ENCODE assay signal across 8 cellular contexts in the genomic region with DNA sequence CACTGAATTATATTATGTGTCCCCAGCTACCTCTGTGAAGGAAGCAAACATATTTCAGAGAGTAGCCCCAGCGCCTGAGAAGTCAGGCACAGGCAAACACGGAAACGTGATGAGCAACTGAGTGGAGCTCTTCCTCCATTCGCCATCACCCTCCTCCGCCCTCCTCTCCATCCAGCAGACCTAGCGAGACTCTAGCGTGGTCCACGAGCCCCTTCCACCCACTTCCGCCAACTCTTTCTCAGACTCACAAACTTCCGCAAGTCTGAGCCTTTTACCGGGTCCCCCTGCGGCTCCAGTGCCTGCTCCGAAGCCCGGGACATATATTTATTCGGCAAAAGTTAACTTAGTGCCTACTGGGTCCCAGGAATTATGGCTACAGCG. TPM values are rescaled to one million over a fixed set of nuclear protein-coding genes. Genes with fewer than 3 reads are reported as not detected.
A peak's percentile ranks its signal among the peaks of the same experiment; 100 is the strongest.
DNase-seq lines count a peak whose midpoint lies in the region; ATAC-seq, FAIRE-seq and TF ChIP-seq lines count a peak whose summit lies in the region.

No MANE protein-coding gene starts in this region.

- in situ Hi-C loops in GM12878 (cut with MboI): no loop called here

- TF ChIP-seq POLR2A in GM12878 (IDR thresholded peaks at IDR 0.05; ENCODE audit: low read depth, low read length) (no peak), spleen (IDR thresholded peaks at IDR 0.05) (no peak)

- DNase-seq in DMS 273 (lab: John Stamatoyannopoulos, UW; ENCODE audit: unreplicated experiment): peak; percentile 71
- peak; percentile 72 for DNase-seq in M059J (ENCODE audit: low read depth)
- peak; percentile 55 for DNase-seq in T-helper 2 cell treated with Interferon-gamma antibody and Interleukin-4, amounts not matched to agents 5 μg/mL and 100 μg/mL, for 36 hours (ENCODE audit: low spot score)
- DNase-seq in GM12878 (ENCODE audit: low read depth, low spot score): peak; percentile 12
- DNase-seq in spleen: no peak
- no peak for DNase-seq in NCI-H446 treated with DMSO at 0.1 percent for 48 hours (lab: John Stamatoyannopoulos, UW)

- H3K4me1 Mint-ChIP-seq in T-helper 2 cell treated with Interferon-gamma antibody and Interleukin-4, amounts not matched to agents 5 μg/mL and 100 μg/mL, for 36 hours (ENCODE audit: low read depth): peaks cover 39% of the 10 kb centered on the region

- CTCF ChIA-PET in GM12878 (lab: Yijun Ruan, JAX): interaction anchor here (1.0 to 7.2 kb wide), 6 partner anchors 15 to 262 kb away, joined by 3 to 49 read pairs (median 6); partner anchors contain the start of gene ZNF343

- RAD21 ChIA-PET in GM12878 (lab: Charles Lee; ENCODE audit: unreplicated experiment): interaction anchor here (1.0 kb wide), 2 partner anchors 262 to 367 kb away, joined by 4 read pairs; no protein-coding TSS in a partner anchor

- peak overlapping the region; percentile 82 for H3K4me2 ChIP-seq in GM12878 (ENCODE audit: control insufficient read depth, insufficient read depth)

- H2AFZ ChIP-seq in GM12878 (ENCODE audit: control insufficient read depth, low read depth, low read length): peak overlapping the region; percentile 18; the same call in 1 of the 2 replicates

- TF ChIP-seq EP300 in GM12878 (IDR thresholded peaks at IDR 0.05; ENCODE audit: borderline replicate concordance in 1 of 2, control insufficient read depth in 1 of 2, low read depth in 2 of 2, low read length in 2 of 2): no peak

- H3K36me3 ChIP-seq in GM12878 (ENCODE audit: control insufficient read depth in 2 of 2, insufficient read depth in 2 of 2, low read length in 1 of 2) (peaks cover 5 to 34% of the 10 kb centered on the region in 2 experiments), spleen (peaks cover 0 to 40% (median 31%) of the 10 kb centered on the region in 6 donors)

- TF ChIP-seq CTCF in GM12878 (IDR thresholded peaks at IDR 0.05 in 2 of 3, conservative IDR thresholded peaks at IDR 0.05 in 1 of 3; ENCODE audit: control insufficient read depth in 2 of 3, extremely low read depth in 1 of 3, insufficient read depth in 1 of 3, low read depth in 3 of 3, low read length in 3 of 3): no peak
- TF ChIP-seq CTCF in spleen (IDR thresholded peaks at IDR 0.05 in 8 of 11, conservative IDR thresholded peaks at IDR 0.05 in 3 of 11): no peak

- intact Hi-C loops in GM12878 (cut with micrococcal nuclease; ENCODE audit: unreplicated experiment) (loop anchor here (5.0 kb wide), 2 partner anchors 37 to 182 kb away; partner anchors contain the start of genes NOP56 and ZNF343), spleen (cut with DNase I; ENCODE audit: low total_unique reads) (no loop called here)

- no peaks in the 10 kb centered on the region for H3K27me3 Mint-ChIP-seq in T-helper 2 cell treated with Interferon-gamma antibody and Interleukin-4, amounts not matched to agents 5 μg/mL and 100 μg/mL, for 36 hours (ENCODE audit: low read depth)

- H3K9me3 ChIP-seq in GM12878 (replicated peaks; ENCODE audit: control insufficient read depth, insufficient read depth, low read length): no peaks in the 10 kb centered on the region
- no peaks in the 10 kb centered on the region for H3K9me3 ChIP-seq in iPS-18c (ENCODE audit: control insufficient read depth, insufficient read depth, low read length)
- H3K9me3 ChIP-seq in spleen: no peaks in the 10 kb centered on the region

- peak; percentile 52 for FAIRE-seq in GM12878 (lab: Jason Lieb, UNC)

- H3K4me3 ChIP-seq in GM12878 (peak overlapping the region; percentile 91), iPS-18c (ENCODE audit: insufficient read depth, low read depth, low read length) (peak overlapping the region; percentile 88), spleen (peak overlapping the region; percentile 63 to 92 (median 80))

- peak overlapping the region; percentile 99 for H3K9ac ChIP-seq in GM12878 (ENCODE audit: control insufficient read depth, insufficient read depth, low read length)

- peaks cover 52% of the 10 kb centered on the region for H3K79me2 ChIP-seq in GM12878 (ENCODE audit: control insufficient read depth, insufficient read depth, low read length)

- H3K9me3 Mint-ChIP-seq in T-helper 2 cell treated with Interferon-gamma antibody and Interleukin-4, amounts not matched to agents 5 μg/mL and 100 μg/mL, for 36 hours: no peaks in the 10 kb centered on the region

- H3K36me3 Mint-ChIP-seq in T-helper 2 cell treated with Interferon-gamma antibody and Interleukin-4, amounts not matched to agents 5 μg/mL and 100 μg/mL, for 36 hours (ENCODE audit: low read depth): peaks cover 56% of the 10 kb centered on the region

- WGBS in GM12878 (ENCODE audit: insufficient coverage, insufficient replicate concordance, low lambda C conversion rate, missing lambda C conversion rate): 2% methylated on average over 16 of the region's 16 CpGs
- whole genome bisulfite sequencing in spleen, 5 donors: 0 to 1% (median 1%) methylated on average over 16 of the region's 16 CpGs

- POLR2A ChIA-PET in GM12878 (lab: Charles Lee): interaction anchor here (0.7 to 3.0 kb wide), 8 partner anchors 10 to 262 kb away, joined by 4 to 26 read pairs (median 6); partner anchors contain the start of genes NOP56 and ZNF343

- TF ChIP-seq RAD21 in GM12878 (IDR thresholded peaks at IDR 0.05; ENCODE audit: insufficient read depth, low read depth, low read length): no peak

- ATAC-seq in GM21619 (IDR thresholded peaks at IDR 0.05; ENCODE audit: unreplicated experiment) (peak; percentile 17), GM12878 (peak; percentile 78)

- no peaks in the 10 kb centered on the region for H3K4me1 ChIP-seq in GM12878 (ENCODE audit: control insufficient read depth, insufficient read depth, low read length)
- peaks cover 9 to 47% (median 35%) of the 10 kb centered on the region in 6 donors for H3K4me1 ChIP-seq in spleen

- no peaks in the 10 kb centered on the region for H3K27me3 ChIP-seq in GM12878 (replicated peaks in 1 of 2; ENCODE audit: control insufficient read depth in 2 of 2, insufficient read depth in 2 of 2, low read length in 1 of 2)
- no peaks in the 10 kb centered on the region for H3K27me3 ChIP-seq in spleen (replicated peaks in 1 of 7)

- H4K20me1 ChIP-seq in GM12878 (ENCODE audit: control insufficient read depth, insufficient read depth): peaks cover 15% of the 10 kb centered on the region; the same call in 1 of the 2 replicates

- H3K4me3 Mint-ChIP-seq in T-helper 2 cell treated with Interferon-gamma antibody and Interleukin-4, amounts not matched to agents 5 μg/mL and 100 μg/mL, for 36 hours: peak overlapping the region; percentile 99

- H3K27ac ChIP-seq in GM12878 (ENCODE audit: control insufficient read depth, insufficient read depth) (peak overlapping the region; percentile 94), spleen (peak overlapping the region; percentile 87 to 97 (median 95))

- BruUV-seq in GM12878 (replicated peaks; lab: Mats Ljungman, UMichigan): no TSS peak

- SMC1A ChIA-PET in GM12878 (lab: Charles Lee; ENCODE audit: uncharacterized antibody, unreplicated experiment): interaction anchor here (0.7 to 2.9 kb wide), 5 partner anchors 9 to 183 kb away, joined by 3 to 10 read pairs (median 3); partner anchors contain the start of genes NOP56 and ZNF343

- peak overlapping the region; percentile 93 for H3K27ac Mint-ChIP-seq in T-helper 2 cell treated with Interferon-gamma antibody and Interleukin-4, amounts not matched to agents 5 μg/mL and 100 μg/mL, for 36 hours

TF ChIP-seq in GM12878, 131 proteins besides CTCF, POLR2A, EP300 and RAD21 (continues in another document):
- TF ChIP-seq EZH2 (IDR thresholded peaks at IDR 0.05; ENCODE audit: borderline replicate concordance, control insufficient read depth, low read depth, low read length): no peak
- 0 out of 2 replicates have a peak, but pooled peaks have one; percentile 4 for TF ChIP-seq POLR2AphosphoS5 (IDR thresholded peaks at IDR 0.05; ENCODE audit: low read length)

RNA-seq across cellular contexts. Expression of gene SNRPB, which starts 0.5 kb away (rescaled TPM):
- total RNA-seq in M059J (2014; rRNA removed; shearing (Covaris generic)): 850 and 1,048 TPM in 2 replicates
- 14.2 and 17.7 TPM in 2 replicates for total RNA-seq in GM12878 (2013; cell fraction: nucleolus; rRNA removed)
- 493 and 522 TPM in 2 replicates for total RNA-seq in GM12878 (2014; rRNA removed)
- total RNA-seq in GM12878 (2014; rRNA removed; fragmentation: Illumina TruSeq; extraction: Trizol): 247 and 263 TPM in 2 replicates
- total RNA-seq in GM12878 (2021): 429 and 437 TPM in 2 replicates
- 70.4 TPM for polyA plus RNA-seq in GM12878 (2011; ENCODE audit: low read depth)
- 181 and 303 TPM in 2 replicates for polyA plus RNA-seq in GM12878 (2011; rRNA removed)
- polyA plus RNA-seq in GM12878 (2011; cell fraction: cytosol; rRNA removed): 334 and 484 TPM in 2 replicates
- 267 and 280 TPM in 2 replicates for polyA plus RNA-seq in GM12878 (2011; cell fraction: nucleus; rRNA removed)
- 193 and 201 TPM in 2 replicates for polyA plus RNA-seq in GM12878 (2012)
- 86.2 and 193 TPM in 2 replicates for polyA plus RNA-seq in GM12878 (2014; fragmentation: Illumina TruSeq; extraction: Trizol)
- polyA plus RNA-seq in GM12878 (2014; fragmentation: Nextera tagmentation; extraction: Ambion mirVana): 100 to 1,000 TPM in 1 of 2 experiments, 10 to 100 TPM in 1; 15.0 to 108 TPM
- polyA plus RNA-seq in GM12878 (2014; rRNA removed): 593 TPM in 2 replicates
- 100 to 1,000 TPM; 555 to 571 TPM for polyA plus RNA-seq in GM12878 (2016; fragmentation: Nextera tagmentation; extraction: Ambion mirVana)
- 55.7 and 127 TPM in 2 replicates for polyA minus RNA-seq in GM12878 (2011; rRNA and poly(A)+ RNA removed)
- 42.8 and 50.0 TPM in 2 replicates for polyA minus RNA-seq in GM12878 (2011; cell fraction: cytosol; rRNA and poly(A)+ RNA removed)
- 25.0 and 36.3 TPM in 2 replicates for polyA minus RNA-seq in GM12878 (2011; cell fraction: nucleus; rRNA and poly(A)+ RNA removed)
- total RNA-seq in spleen: 100 to 1,000 TPM; 102 to 189 (median 125) TPM
- polyA plus RNA-seq in spleen: 100 to 1,000 TPM; 204 to 262 (median 237) TPM

RNA-seq across cellular contexts. Expression of gene ZNF343, which starts 38.7 kb away (rescaled TPM):
- total RNA-seq in M059J (2014; rRNA removed; shearing (Covaris generic)): 10.1 and 16.4 TPM in 2 replicates
- 21.4 and 22.1 TPM in 2 replicates for total RNA-seq in GM12878 (2013; cell fraction: nucleolus; rRNA removed)
- total RNA-seq in GM12878 (2014; rRNA removed) (8.0 and 8.2 TPM in 2 replicates), GM12878 (2014; rRNA removed; fragmentation: Illumina TruSeq; extraction: Trizol) (9.8 and 10.0 TPM in 2 replicates), GM12878 (2021) (9.4 and 10.3 TPM in 2 replicates), spleen (10 to 100 TPM in 5 of 7 donors, 1 to 10 TPM in 2; 8.4 to 16.2 (median 11.4) TPM)
- polyA plus RNA-seq in GM12878 (2011; ENCODE audit: low read depth): 5.2 TPM
- polyA plus RNA-seq in GM12878 (2011; rRNA removed) (10.9 and 11.1 TPM in 2 replicates), GM12878 (2014; fragmentation: Illumina TruSeq; extraction: Trizol) (9.9 and 17.7 TPM in 2 replicates), GM12878 (2014; fragmentation: Nextera tagmentation; extraction: Ambion mirVana) (1 to 10 TPM; 1.3 to 3.3 TPM), GM12878 (2014; rRNA removed) (8.3 and 8.7 TPM in 2 replicates), GM12878 (2016; fragmentation: Nextera tagmentation; extraction: Ambion mirVana) (10 to 100 TPM in 1 of 2 experiments, 1 to 10 TPM in 1; 8.0 to 10.9 TPM), spleen (1 to 10 TPM; 4.8 to 6.0 (median 5.7) TPM)
- 7.1 and 8.7 TPM in 2 replicates for polyA plus RNA-seq in GM12878 (2011; cell fraction: cytosol; rRNA removed)
- polyA plus RNA-seq in GM12878 (2011; cell fraction: nucleus; rRNA removed): 16.3 and 20.3 TPM in 2 replicates
- 5.2 and 7.0 TPM in 2 replicates for polyA plus RNA-seq in GM12878 (2012)
- polyA minus RNA-seq in GM12878 (2011; rRNA and poly(A)+ RNA removed): 13.4 and 16.8 TPM in 2 replicates
- 6.2 and 8.0 TPM in 2 replicates for polyA minus RNA-seq in GM12878 (2011; cell fraction: cytosol; rRNA and poly(A)+ RNA removed)
- 8.6 and 10.2 TPM in 2 replicates for polyA minus RNA-seq in GM12878 (2011; cell fraction: nucleus; rRNA and poly(A)+ RNA removed)

Comparison
In these comparisons a context has a peak if more than half of its experiments do, and no peak if none do; other contexts are left out.
1. DNase-seq: peak in DMS 273 (single experiment), M059J (single experiment), T-helper 2 cell treated with Interferon-gamma antibody and Interleukin-4, amounts not matched to agents 5 μg/mL and 100 μg/mL, for 36 hours (single experiment) and GM12878 (single experiment); none in spleen (single experiment) and NCI-H446 treated with DMSO at 0.1 percent for 48 hours (single experiment).
2. Peak in every context shown above with its lines, with median percentiles within 50 percentile points of each other: H3K4me3 ChIP-seq.